Comparison of ENCODE assay signal across 1 cellular context in the genomic region with DNA sequence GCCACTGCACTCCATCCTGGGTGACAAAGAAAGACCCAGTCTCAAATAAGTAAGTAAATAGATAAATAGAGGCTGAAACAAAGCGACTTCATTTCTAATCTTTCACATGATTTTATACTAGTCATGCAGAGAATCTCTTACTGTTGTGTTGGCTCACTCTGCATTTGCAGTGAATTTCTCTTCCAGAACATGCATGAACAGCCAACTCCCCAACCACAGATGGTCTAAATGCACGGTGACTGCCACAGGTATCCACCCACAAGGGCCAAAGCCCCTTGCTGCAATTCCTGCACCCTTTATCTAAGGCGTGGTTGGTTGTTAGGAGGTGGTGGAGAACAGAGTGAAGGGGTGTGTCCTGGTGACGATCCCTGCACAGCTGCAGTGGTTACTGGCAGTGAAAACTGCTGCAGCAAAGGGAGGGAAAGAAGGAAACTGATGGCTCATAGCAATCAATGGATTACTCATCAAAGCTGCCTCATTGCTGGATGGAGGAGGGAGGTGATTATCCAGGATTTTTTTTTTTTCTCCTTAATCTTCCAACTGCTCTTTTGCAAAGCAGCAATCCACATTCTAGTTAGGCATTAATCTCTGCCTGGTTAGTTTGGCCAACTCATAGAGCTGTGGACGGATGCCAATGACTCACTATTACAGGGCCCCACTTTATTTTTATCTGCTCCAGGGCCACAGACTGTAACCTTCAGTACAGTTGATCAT.
TF ChIP-seq lines count a peak whose summit lies in the region.

No MANE protein-coding gene starts in this region.

TF ChIP-seq in GM12878, 131 proteins besides CTCF, POLR2A, EP300 and RAD21 (continued from another document):
- TF ChIP-seq, protein P1, sequence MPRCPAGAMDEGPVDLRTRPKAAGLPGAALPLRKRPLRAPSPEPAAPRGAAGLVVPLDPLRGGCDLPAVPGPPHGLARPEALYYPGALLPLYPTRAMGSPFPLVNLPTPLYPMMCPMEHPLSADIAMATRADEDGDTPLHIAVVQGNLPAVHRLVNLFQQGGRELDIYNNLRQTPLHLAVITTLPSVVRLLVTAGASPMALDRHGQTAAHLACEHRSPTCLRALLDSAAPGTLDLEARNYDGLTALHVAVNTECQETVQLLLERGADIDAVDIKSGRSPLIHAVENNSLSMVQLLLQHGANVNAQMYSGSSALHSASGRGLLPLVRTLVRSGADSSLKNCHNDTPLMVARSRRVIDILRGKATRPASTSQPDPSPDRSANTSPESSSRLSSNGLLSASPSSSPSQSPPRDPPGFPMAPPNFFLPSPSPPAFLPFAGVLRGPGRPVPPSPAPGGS (IDR thresholded peaks at IDR 0.05; ENCODE audit: borderline replicate concordance, insufficient read depth, low read depth, low read length, poor library complexity, severe bottlenecking): no peak
- TF ChIP-seq, protein P2, sequence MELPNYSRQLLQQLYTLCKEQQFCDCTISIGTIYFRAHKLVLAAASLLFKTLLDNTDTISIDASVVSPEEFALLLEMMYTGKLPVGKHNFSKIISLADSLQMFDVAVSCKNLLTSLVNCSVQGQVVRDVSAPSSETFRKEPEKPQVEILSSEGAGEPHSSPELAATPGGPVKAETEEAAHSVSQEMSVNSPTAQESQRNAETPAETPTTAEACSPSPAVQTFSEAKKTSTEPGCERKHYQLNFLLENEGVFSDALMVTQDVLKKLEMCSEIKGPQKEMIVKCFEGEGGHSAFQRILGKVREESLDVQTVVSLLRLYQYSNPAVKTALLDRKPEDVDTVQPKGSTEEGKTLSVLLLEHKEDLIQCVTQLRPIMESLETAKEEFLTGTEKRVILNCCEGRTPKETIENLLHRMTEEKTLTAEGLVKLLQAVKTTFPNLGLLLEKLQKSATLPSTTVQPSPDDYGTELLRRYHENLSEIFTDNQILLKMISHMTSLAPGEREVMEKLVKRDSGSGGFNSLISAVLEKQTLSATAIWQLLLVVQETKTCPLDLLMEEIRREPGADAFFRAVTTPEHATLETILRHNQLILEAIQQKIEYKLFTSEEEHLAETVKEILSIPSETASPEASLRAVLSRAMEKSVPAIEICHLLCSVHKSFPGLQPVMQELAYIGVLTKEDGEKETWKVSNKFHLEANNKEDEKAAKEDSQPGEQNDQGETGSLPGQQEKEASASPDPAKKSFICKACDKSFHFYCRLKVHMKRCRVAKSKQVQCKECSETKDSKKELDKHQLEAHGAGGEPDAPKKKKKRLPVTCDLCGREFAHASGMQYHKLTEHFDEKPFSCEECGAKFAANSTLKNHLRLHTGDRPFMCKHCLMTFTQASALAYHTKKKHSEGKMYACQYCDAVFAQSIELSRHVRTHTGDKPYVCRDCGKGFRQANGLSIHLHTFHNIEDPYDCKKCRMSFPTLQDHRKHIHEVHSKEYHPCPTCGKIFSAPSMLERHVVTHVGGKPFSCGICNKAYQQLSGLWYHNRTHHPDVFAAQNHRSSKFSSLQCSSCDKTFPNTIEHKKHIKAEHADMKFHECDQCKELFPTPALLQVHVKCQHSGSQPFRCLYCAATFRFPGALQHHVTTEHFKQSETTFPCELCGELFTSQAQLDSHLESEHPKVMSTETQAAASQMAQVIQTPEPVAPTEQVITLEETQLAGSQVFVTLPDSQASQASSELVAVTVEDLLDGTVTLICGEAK (IDR thresholded peaks at IDR 0.05; ENCODE audit: borderline replicate concordance): no peak
- no peak for TF ChIP-seq ETV6 (conservative IDR thresholded peaks at IDR 0.05 in 1 of 2, IDR thresholded peaks at IDR 0.05 in 1 of 2; ENCODE audit: borderline replicate concordance in 1 of 2, low read depth in 1 of 2)
- TF ChIP-seq RFX5 (IDR thresholded peaks at IDR 0.05; ENCODE audit: low read depth, low read length): no peak
- TF ChIP-seq SRF (IDR thresholded peaks at IDR 0.05; ENCODE audit: low read depth in 2 of 2, low read length in 2 of 2): no peak
- no peak for TF ChIP-seq TBL1XR1 (IDR thresholded peaks at IDR 0.05; ENCODE audit: low read depth, low read length)
- TF ChIP-seq RCOR1 (conservative IDR thresholded peaks at IDR 0.05; ENCODE audit: low read depth, low read length): no peak
- TF ChIP-seq SREBF1 (IDR thresholded peaks at IDR 0.05; ENCODE audit: low read length): no peak
- TF ChIP-seq, protein P3, sequence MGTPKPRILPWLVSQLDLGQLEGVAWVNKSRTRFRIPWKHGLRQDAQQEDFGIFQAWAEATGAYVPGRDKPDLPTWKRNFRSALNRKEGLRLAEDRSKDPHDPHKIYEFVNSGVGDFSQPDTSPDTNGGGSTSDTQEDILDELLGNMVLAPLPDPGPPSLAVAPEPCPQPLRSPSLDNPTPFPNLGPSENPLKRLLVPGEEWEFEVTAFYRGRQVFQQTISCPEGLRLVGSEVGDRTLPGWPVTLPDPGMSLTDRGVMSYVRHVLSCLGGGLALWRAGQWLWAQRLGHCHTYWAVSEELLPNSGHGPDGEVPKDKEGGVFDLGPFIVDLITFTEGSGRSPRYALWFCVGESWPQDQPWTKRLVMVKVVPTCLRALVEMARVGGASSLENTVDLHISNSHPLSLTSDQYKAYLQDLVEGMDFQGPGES (IDR thresholded peaks at IDR 0.05): no peak
- TF ChIP-seq YY1 (IDR thresholded peaks at IDR 0.05; ENCODE audit: low read depth, low read length): no peak
- TF ChIP-seq CHD1 (IDR thresholded peaks at IDR 0.05; ENCODE audit: low read depth, low read length): 0 out of 2 replicates have a peak, but pooled peaks have one; percentile 52
- no peak for TF ChIP-seq RELA (IDR thresholded peaks at IDR 0.05; ENCODE audit: borderline replicate concordance, partially characterized antibody)
- TF ChIP-seq MTA2 (IDR thresholded peaks at IDR 0.05; ENCODE audit: low read depth): no peak
- no peak for TF ChIP-seq PAX8 (IDR thresholded peaks at IDR 0.05)
- TF ChIP-seq, protein P4, sequence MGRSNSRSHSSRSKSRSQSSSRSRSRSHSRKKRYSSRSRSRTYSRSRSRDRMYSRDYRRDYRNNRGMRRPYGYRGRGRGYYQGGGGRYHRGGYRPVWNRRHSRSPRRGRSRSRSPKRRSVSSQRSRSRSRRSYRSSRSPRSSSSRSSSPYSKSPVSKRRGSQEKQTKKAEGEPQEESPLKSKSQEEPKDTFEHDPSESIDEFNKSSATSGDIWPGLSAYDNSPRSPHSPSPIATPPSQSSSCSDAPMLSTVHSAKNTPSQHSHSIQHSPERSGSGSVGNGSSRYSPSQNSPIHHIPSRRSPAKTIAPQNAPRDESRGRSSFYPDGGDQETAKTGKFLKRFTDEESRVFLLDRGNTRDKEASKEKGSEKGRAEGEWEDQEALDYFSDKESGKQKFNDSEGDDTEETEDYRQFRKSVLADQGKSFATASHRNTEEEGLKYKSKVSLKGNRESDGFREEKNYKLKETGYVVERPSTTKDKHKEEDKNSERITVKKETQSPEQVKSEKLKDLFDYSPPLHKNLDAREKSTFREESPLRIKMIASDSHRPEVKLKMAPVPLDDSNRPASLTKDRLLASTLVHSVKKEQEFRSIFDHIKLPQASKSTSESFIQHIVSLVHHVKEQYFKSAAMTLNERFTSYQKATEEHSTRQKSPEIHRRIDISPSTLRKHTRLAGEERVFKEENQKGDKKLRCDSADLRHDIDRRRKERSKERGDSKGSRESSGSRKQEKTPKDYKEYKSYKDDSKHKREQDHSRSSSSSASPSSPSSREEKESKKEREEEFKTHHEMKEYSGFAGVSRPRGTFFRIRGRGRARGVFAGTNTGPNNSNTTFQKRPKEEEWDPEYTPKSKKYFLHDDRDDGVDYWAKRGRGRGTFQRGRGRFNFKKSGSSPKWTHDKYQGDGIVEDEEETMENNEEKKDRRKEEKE (IDR thresholded peaks at IDR 0.05): no peak
